In the genomic region with DNA sequence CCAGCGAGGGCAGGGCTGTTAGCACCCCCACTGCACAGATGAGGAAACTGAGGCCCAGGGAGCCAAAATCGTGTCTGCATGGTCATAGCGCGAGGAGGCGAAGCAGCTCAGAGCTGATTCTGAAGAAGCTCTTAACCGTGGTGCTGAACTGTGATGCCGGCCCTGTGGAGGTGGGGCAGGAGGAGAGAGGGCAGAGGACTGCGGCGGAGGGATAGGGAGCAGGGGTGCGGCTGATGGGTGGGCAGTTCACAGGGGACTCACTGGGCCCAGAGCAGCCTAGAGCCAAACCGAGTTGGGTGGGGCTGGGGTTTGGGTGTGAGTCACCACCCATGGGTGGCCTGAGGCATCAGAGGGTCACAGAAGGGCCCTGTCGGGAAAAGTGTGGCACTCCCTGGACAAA, we compare ENCODE assay signal across 1 cellular context.
TF ChIP-seq lines count a peak whose summit lies in the region.

No MANE protein-coding gene starts in this region.

TF ChIP-seq in GM23338, 12 proteins besides CTCF, POLR2A, EP300 and RAD21:
- TF ChIP-seq, protein P1, sequence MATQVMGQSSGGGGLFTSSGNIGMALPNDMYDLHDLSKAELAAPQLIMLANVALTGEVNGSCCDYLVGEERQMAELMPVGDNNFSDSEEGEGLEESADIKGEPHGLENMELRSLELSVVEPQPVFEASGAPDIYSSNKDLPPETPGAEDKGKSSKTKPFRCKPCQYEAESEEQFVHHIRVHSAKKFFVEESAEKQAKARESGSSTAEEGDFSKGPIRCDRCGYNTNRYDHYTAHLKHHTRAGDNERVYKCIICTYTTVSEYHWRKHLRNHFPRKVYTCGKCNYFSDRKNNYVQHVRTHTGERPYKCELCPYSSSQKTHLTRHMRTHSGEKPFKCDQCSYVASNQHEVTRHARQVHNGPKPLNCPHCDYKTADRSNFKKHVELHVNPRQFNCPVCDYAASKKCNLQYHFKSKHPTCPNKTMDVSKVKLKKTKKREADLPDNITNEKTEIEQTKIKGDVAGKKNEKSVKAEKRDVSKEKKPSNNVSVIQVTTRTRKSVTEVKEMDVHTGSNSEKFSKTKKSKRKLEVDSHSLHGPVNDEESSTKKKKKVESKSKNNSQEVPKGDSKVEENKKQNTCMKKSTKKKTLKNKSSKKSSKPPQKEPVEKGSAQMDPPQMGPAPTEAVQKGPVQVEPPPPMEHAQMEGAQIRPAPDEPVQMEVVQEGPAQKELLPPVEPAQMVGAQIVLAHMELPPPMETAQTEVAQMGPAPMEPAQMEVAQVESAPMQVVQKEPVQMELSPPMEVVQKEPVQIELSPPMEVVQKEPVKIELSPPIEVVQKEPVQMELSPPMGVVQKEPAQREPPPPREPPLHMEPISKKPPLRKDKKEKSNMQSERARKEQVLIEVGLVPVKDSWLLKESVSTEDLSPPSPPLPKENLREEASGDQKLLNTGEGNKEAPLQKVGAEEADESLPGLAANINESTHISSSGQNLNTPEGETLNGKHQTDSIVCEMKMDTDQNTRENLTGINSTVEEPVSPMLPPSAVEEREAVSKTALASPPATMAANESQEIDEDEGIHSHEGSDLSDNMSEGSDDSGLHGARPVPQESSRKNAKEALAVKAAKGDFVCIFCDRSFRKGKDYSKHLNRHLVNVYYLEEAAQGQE (IDR thresholded peaks at IDR 0.05; ENCODE audit: unreplicated experiment), result peak; percentile 49
- TF ChIP-seq, protein P2, sequence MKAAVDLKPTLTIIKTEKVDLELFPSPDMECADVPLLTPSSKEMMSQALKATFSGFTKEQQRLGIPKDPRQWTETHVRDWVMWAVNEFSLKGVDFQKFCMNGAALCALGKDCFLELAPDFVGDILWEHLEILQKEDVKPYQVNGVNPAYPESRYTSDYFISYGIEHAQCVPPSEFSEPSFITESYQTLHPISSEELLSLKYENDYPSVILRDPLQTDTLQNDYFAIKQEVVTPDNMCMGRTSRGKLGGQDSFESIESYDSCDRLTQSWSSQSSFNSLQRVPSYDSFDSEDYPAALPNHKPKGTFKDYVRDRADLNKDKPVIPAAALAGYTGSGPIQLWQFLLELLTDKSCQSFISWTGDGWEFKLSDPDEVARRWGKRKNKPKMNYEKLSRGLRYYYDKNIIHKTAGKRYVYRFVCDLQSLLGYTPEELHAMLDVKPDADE (IDR thresholded peaks at IDR 0.05), result no peak
